Comparison of ENCODE assay signal across 29 cellular contexts in the genomic region with DNA sequence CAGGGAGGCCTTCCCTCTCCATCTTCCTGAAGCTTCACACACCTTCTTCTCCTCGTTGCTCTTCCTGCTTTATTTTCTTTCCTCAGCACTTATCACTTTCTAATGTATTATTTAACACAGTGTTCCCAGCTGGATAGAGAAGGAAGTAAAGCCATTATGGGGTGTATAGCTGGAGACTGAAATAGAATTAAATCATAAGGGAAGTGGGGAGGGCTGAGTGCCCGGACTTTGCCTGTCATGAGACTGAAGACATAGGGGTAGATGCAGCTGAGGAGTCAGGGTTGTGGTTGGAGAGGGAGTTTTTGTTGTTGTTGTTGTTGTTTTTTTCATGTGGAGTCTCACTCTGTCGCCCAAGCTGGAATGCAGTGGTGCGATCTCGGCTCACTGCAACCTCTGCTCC.
"Had no signal": no experiment of that assay in that cellular context is flagged by ENCODE, and none has a peak within 500 bp of the region (broad histone marks: within the 10 kb centered on the region; RNA-seq: fewer than 3 reads in every experiment).

No MANE protein-coding gene starts in this region.

- H3K27ac ChIP-seq: heart right ventricle, hepatocyte, neural progenitor cell, neutrophil, parathyroid adenoma, psoas muscle, right lobe of liver, skin epidermis, stomach, testis, thyroid gland, transverse colon, upper lobe of left lung, vagina had no signal

- DNase-seq: heart right ventricle; kidney glomerular epithelial cell; left cardiac atrium; mesendoderm; naive B cell; natural killer cell; nephron progenitor cell; occipital lobe; psoas muscle; right lobe of liver; stimulated activated CD4-positive, alpha-beta T cell treated with anti-CD3 and anti-CD28 coated beads, Interleukin-12 subunit alpha, Interleukin-12 subunit beta, amount 100 ng/mL, for 4 hours; stimulated activated CD4-positive, alpha-beta T cell treated with anti-CD3 and anti-CD28 coated beads, Interleukin-15, amount 100 ng/mL, for 24 hours; stimulated activated CD4-positive, alpha-beta T cell treated with anti-CD3 and anti-CD28 coated beads, Interleukin-2, amount 100 ng/mL, for 24 hours; stimulated activated CD4-positive, alpha-beta T cell treated with anti-CD3 and anti-CD28 coated beads, Interleukin-4, amount 100 ng/mL, for 1 hour; stimulated activated naive B cell treated with anti-CD40 and anti-IgM and Interleukin-4, amounts not matched to agents 10 μg/mL and 1 μg/mL and 100 μg/mL, for 72 hours; stimulated activated naive CD8-positive, alpha-beta T cell treated with anti-CD3 and anti-CD28 coated beads, Interleukin-15, Interleukin-2, amounts not matched to agents 100 U/mL and 50 U/mL, for 24 hours; stomach; testis; thyroid gland; transverse colon had no signal

- H3K27ac Mint-ChIP-seq: mesothelial cell of epicardium; natural killer cell; nephron progenitor cell; neural progenitor cell; stimulated activated naive B cell treated with anti-CD40 and anti-IgM and Interleukin-4, amounts not matched to agents 10 μg/mL and 1 μg/mL and 100 μg/mL, for 72 hours had no signal

- H3K27me3 ChIP-seq: heart right ventricle, hepatocyte, neural progenitor cell, neutrophil, right lobe of liver, stomach, testis, thyroid gland, transverse colon, upper lobe of left lung, vagina had no signal

- ATAC-seq: natural killer cell; psoas muscle; stimulated activated naive B cell treated with anti-CD40 and anti-IgM and Interleukin-4, amounts not matched to agents 10 μg/mL and 1 μg/mL and 100 μg/mL, for 72 hours; stimulated activated naive CD8-positive, alpha-beta T cell treated with anti-CD3 and anti-CD28 coated beads, Interleukin-15, Interleukin-2, amounts not matched to agents 100 U/mL and 50 U/mL, for 24 hours had no signal

- H3K36me3 ChIP-seq: neutrophil, right lobe of liver, thyroid gland, transverse colon, upper lobe of left lung had no signal

- H3K4me3 ChIP-seq: heart right ventricle, hepatocyte, lung, neural progenitor cell, psoas muscle, right lobe of liver, skin epidermis, stomach, testis, thyroid gland, transverse colon, upper lobe of left lung, vagina had no signal

- H3K4me1 Mint-ChIP-seq: neural progenitor cell had no signal

- H3K27me3 Mint-ChIP-seq: naive B cell; stimulated activated naive B cell treated with anti-CD40 and anti-IgM and Interleukin-4, amounts not matched to agents 10 μg/mL and 1 μg/mL and 100 μg/mL, for 72 hours had no signal

- H3K4me3 Mint-ChIP-seq: mesothelial cell of epicardium; natural killer cell; nephron progenitor cell; neural progenitor cell; stimulated activated naive B cell treated with anti-CD40 and anti-IgM and Interleukin-4, amounts not matched to agents 10 μg/mL and 1 μg/mL and 100 μg/mL, for 72 hours had no signal

- H3K4me1 ChIP-seq: parathyroid adenoma, psoas muscle, right lobe of liver, stomach, thyroid gland, transverse colon, upper lobe of left lung, vagina had no signal

- H3K9me3 ChIP-seq: psoas muscle, right lobe of liver, testis, thyroid gland had no signal
